ENCODE assay signal across 21 cellular contexts in genomic region chr20:36670665-36671357, GRCh38. TPM values are rescaled to one million over a fixed set of nuclear protein-coding genes. Genes with fewer than 3 reads are reported as not detected.
"Had no signal": no experiment of that assay in that cellular context is flagged by ENCODE, and none has a peak within 500 bp of the region (broad histone marks: within the 10 kb centered on the region; RNA-seq: fewer than 3 reads in every experiment).

No MANE protein-coding gene starts in this region.

- H3K27ac Mint-ChIP-seq: activated B cell treated with CpG ODN at 0.5 μM for 24 hours; activated CD8-positive, alpha-beta T cell treated with anti-CD3 and anti-CD28 coated beads for 36 hours; activated naive CD4-positive, alpha-beta T cell treated with anti-CD3 and anti-CD28 coated beads, Interleukin-2, amount 50 U/mL, for 24 hours; activated naive CD8-positive, alpha-beta T cell treated with anti-CD3 and anti-CD28 coated beads, Interleukin-2, amount 50 U/mL, for 24 hours; activated T-helper 2 cell treated with anti-CD3 and anti-CD28 coated beads, Interferon-gamma antibody, Interleukin-2, Interleukin-4, amounts not matched to agents 10 μg/mL and 5 μg/mL and 100 μg/mL, durations not matched to agents 14 hours and 24 hours and 36 hours; dendritic cell treated with granulocyte-macrophage colony-stimulating factor and Interleukin-4, amounts not matched to agents 40 ng/mL and 50 ng/mL, for 4 days; nephron progenitor cell had no signal

- H3K27me3 Mint-ChIP-seq: activated B cell treated with CpG ODN at 0.5 μM for 24 hours; activated CD8-positive, alpha-beta T cell treated with anti-CD3 and anti-CD28 coated beads for 36 hours; activated naive CD4-positive, alpha-beta T cell treated with anti-CD3 and anti-CD28 coated beads, Interleukin-2, amount 50 U/mL, for 24 hours; activated naive CD8-positive, alpha-beta T cell treated with anti-CD3 and anti-CD28 coated beads, Interleukin-2, amount 50 U/mL, for 24 hours; dendritic cell treated with granulocyte-macrophage colony-stimulating factor and Interleukin-4, amounts not matched to agents 40 ng/mL and 50 ng/mL, for 4 days had no signal

- H3K4me1 Mint-ChIP-seq: activated B cell treated with CpG ODN at 0.5 μM for 24 hours; activated naive CD4-positive, alpha-beta T cell treated with anti-CD3 and anti-CD28 coated beads, Interleukin-2, amount 50 U/mL, for 24 hours; activated naive CD8-positive, alpha-beta T cell treated with anti-CD3 and anti-CD28 coated beads, Interleukin-2, amount 50 U/mL, for 24 hours; nephron progenitor cell had no signal

- DNase-seq: activated B cell treated with CpG ODN at 0.5 μM for 24 hours; activated CD4-positive, alpha-beta T cell treated with anti-CD3 and anti-CD28 coated beads, Interleukin-2, amount 50 U/mL, for 1 hour; activated CD8-positive, alpha-beta T cell treated with anti-CD3 and anti-CD28 coated beads for 36 hours; activated naive CD8-positive, alpha-beta T cell treated with anti-CD3 and anti-CD28 coated beads, Interleukin-2, amount 50 U/mL, for 24 hours; activated T-cell treated with anti-CD3 and anti-CD28 coated beads, Interleukin-2, amount 50 U/mL, for 48 hours; amygdala; effector CD4-positive, alpha-beta T cell; esophagus squamous epithelium; foreskin melanocyte; mammary epithelial cell; nephron progenitor cell; retina; stimulated activated CD4-positive, alpha-beta T cell treated with anti-CD3 and anti-CD28 coated beads, Interleukin-12 subunit alpha, Interleukin-12 subunit beta, amount 100 ng/mL, for 4 hours; stimulated activated CD4-positive, alpha-beta T cell treated with anti-CD3 and anti-CD28 coated beads, Interleukin-4, amount 100 ng/mL, for 1 hour; stimulated activated naive CD8-positive, alpha-beta T cell treated with anti-CD3 and anti-CD28 coated beads, Interleukin-15, Interleukin-2, amounts not matched to agents 100 U/mL and 50 U/mL, for 24 hours; trophoblast cell had no signal

- H3K9me3 Mint-ChIP-seq: activated B cell treated with CpG ODN at 0.5 μM for 24 hours; activated CD8-positive, alpha-beta T cell treated with anti-CD3 and anti-CD28 coated beads for 36 hours; activated naive CD4-positive, alpha-beta T cell treated with anti-CD3 and anti-CD28 coated beads, Interleukin-2, amount 50 U/mL, for 24 hours; activated naive CD8-positive, alpha-beta T cell treated with anti-CD3 and anti-CD28 coated beads, Interleukin-2, amount 50 U/mL, for 24 hours; activated T-helper 2 cell treated with anti-CD3 and anti-CD28 coated beads, Interferon-gamma antibody, Interleukin-2, Interleukin-4, amounts not matched to agents 10 μg/mL and 5 μg/mL and 100 μg/mL, durations not matched to agents 14 hours and 24 hours and 36 hours; dendritic cell treated with granulocyte-macrophage colony-stimulating factor and Interleukin-4, amounts not matched to agents 40 ng/mL and 50 ng/mL, for 4 days; nephron progenitor cell had no signal

- H3K36me3 Mint-ChIP-seq: activated naive CD4-positive, alpha-beta T cell treated with anti-CD3 and anti-CD28 coated beads, Interleukin-2, amount 50 U/mL, for 24 hours had no signal

- ATAC-seq: activated CD8-positive, alpha-beta T cell treated with anti-CD3 and anti-CD28 coated beads for 36 hours; activated naive CD8-positive, alpha-beta T cell treated with anti-CD3 and anti-CD28 coated beads, Interleukin-2, amount 50 U/mL, for 24 hours; sciatic nerve; stimulated activated naive CD8-positive, alpha-beta T cell treated with anti-CD3 and anti-CD28 coated beads, Interleukin-15, Interleukin-2, amounts not matched to agents 100 U/mL and 50 U/mL, for 24 hours had no signal

- H3K4me3 Mint-ChIP-seq: activated B cell treated with CpG ODN at 0.5 μM for 24 hours; activated CD8-positive, alpha-beta T cell treated with anti-CD3 and anti-CD28 coated beads for 36 hours; activated naive CD4-positive, alpha-beta T cell treated with anti-CD3 and anti-CD28 coated beads, Interleukin-2, amount 50 U/mL, for 24 hours; activated naive CD8-positive, alpha-beta T cell treated with anti-CD3 and anti-CD28 coated beads, Interleukin-2, amount 50 U/mL, for 24 hours; dendritic cell treated with granulocyte-macrophage colony-stimulating factor and Interleukin-4, amounts not matched to agents 40 ng/mL and 50 ng/mL, for 4 days; nephron progenitor cell had no signal

RNA-seq across cellular contexts. Expression of gene SLA2, which starts 24.8 kb away (rescaled TPM):
- total RNA-seq: mammary epithelial cell, osteocyte had no signal
